ENCODE assay signal across 1 cellular context in the genomic region with DNA sequence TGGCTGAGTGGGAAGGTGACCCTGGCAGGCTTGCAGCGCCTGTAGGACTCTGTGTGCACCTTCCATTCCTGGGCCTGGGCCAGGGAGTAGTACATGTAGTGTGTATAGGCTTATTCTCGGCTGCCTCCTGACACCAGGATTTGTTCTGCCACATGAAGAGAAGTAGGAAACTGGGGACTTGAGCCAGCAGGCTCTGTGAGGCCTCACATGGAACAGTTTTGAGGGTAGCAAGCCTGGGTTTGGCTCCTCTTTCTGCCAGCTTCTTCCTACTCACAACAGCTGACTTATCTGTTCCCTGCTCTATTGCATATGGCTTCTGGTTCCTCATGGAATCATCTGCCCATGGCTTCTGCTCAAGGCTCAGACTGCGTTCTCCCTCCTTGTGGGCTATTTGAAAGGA.
TF ChIP-seq lines count a peak whose summit lies in the region.

No MANE protein-coding gene starts in this region.

TF ChIP-seq in IMR-90, 13 proteins besides CTCF, POLR2A, EP300 and RAD21 (continued from another document):
- TF ChIP-seq, protein P1, sequence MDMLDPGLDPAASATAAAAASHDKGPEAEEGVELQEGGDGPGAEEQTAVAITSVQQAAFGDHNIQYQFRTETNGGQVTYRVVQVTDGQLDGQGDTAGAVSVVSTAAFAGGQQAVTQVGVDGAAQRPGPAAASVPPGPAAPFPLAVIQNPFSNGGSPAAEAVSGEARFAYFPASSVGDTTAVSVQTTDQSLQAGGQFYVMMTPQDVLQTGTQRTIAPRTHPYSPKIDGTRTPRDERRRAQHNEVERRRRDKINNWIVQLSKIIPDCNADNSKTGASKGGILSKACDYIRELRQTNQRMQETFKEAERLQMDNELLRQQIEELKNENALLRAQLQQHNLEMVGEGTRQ (IDR thresholded peaks at IDR 0.05; ENCODE audit: low read depth, low read length): no peak
- no peak for TF ChIP-seq CEBPB (IDR thresholded peaks at IDR 0.05; ENCODE audit: low read depth, low read length)
- no peak for TF ChIP-seq MAFK (IDR thresholded peaks at IDR 0.05; ENCODE audit: low read depth, low read length)
- TF ChIP-seq MAZ (IDR thresholded peaks at IDR 0.05; ENCODE audit: borderline replicate concordance, low read depth, low read length): no peak
- TF ChIP-seq, protein P2, sequence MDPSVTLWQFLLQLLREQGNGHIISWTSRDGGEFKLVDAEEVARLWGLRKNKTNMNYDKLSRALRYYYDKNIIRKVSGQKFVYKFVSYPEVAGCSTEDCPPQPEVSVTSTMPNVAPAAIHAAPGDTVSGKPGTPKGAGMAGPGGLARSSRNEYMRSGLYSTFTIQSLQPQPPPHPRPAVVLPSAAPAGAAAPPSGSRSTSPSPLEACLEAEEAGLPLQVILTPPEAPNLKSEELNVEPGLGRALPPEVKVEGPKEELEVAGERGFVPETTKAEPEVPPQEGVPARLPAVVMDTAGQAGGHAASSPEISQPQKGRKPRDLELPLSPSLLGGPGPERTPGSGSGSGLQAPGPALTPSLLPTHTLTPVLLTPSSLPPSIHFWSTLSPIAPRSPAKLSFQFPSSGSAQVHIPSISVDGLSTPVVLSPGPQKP (IDR thresholded peaks at IDR 0.05; ENCODE audit: borderline replicate concordance, low read depth, low read length): no peak
- TF ChIP-seq FOS (IDR thresholded peaks at IDR 0.05; ENCODE audit: low read depth, low read length): no peak
- TF ChIP-seq BHLHE40 (IDR thresholded peaks at IDR 0.05; ENCODE audit: low read depth, low read length): no peak
- no peak for TF ChIP-seq CHD1 (IDR thresholded peaks at IDR 0.05; ENCODE audit: low read depth, low read length)
- no peak for TF ChIP-seq NFE2L2 (IDR thresholded peaks at IDR 0.05; ENCODE audit: low read depth, low read length)
